13 cellular contexts compared by ENCODE assay signal in the genomic region with DNA sequence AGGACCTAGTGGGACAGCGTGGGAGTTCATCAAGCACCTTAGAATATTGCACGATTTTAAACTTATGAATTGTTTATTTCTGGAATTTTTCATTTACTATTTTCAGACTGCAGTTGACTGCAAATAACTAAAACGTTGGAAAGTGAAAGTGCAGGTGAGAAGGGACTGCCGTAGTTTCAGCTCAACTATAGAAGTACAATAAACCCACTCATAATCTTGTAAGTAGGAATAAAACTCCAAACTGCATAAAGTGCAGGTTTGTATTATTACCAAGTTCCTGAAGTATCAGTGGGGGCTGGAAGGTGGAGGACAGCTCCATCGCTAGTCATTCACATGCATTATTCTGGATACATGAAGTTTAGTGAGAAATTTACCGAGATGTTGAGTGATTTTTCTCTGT. TPM values are rescaled to one million over a fixed set of nuclear protein-coding genes. Genes with fewer than 3 reads are reported as not detected.
DNase-seq lines count a peak whose midpoint lies in the region; ATAC-seq and TF ChIP-seq lines count a peak whose summit lies in the region.
"Had no signal": no experiment of that assay in that cellular context is flagged by ENCODE, and none has a peak within 500 bp of the region (broad histone marks: within the 10 kb centered on the region; RNA-seq: fewer than 3 reads in every experiment).

No MANE protein-coding gene starts in this region.

- ATAC-seq in naive thymus-derived CD8-positive, alpha-beta T cell = no peak
- ATAC-seq in GM21390 (IDR thresholded peaks at IDR 0.05; ENCODE audit: unreplicated experiment) = no peak

- peak overlapping the region; percentile 83 to 91 (median 84) for H3K4me3 Mint-ChIP-seq in CD8-positive, alpha-beta memory T cell
- H3K4me3 Mint-ChIP-seq in activated T-helper 2 cell treated with anti-CD3 and anti-CD28 coated beads, Interferon-gamma antibody, Interleukin-2, Interleukin-4, amounts not matched to agents 10 μg/mL and 5 μg/mL and 100 μg/mL, durations not matched to agents 14 hours and 24 hours and 36 hours (ENCODE audit: low read depth) = peak overlapping the region; percentile 46
- H3K4me3 Mint-ChIP-seq in naive thymus-derived CD8-positive, alpha-beta T cell = peak overlapping the region; percentile 77 to 93 (median 87)
- H3K4me3 Mint-ChIP-seq: H9 had no signal

- H3K27me3 Mint-ChIP-seq in CD8-positive, alpha-beta memory T cell = no peaks in the 10 kb centered on the region
- H3K27me3 Mint-ChIP-seq in activated T-helper 2 cell treated with anti-CD3 and anti-CD28 coated beads, Interferon-gamma antibody, Interleukin-2, Interleukin-4, amounts not matched to agents 10 μg/mL and 5 μg/mL and 100 μg/mL, durations not matched to agents 14 hours and 24 hours and 36 hours (ENCODE audit: low read depth) = peaks cover 4% of the 10 kb centered on the region
- no peaks in the 10 kb centered on the region for H3K27me3 Mint-ChIP-seq in naive thymus-derived CD8-positive, alpha-beta T cell

- peaks cover 67% of the 10 kb centered on the region for H3K4me1 ChIP-seq in CD8-positive, alpha-beta memory T cell (ENCODE audit: insufficient read depth, low read length)

- CTCF ChIA-PET in CD8-positive, alpha-beta memory T cell (lab: Charles Lee) = interaction anchor here (0.8 to 4.8 kb wide), 9 partner anchors 11 to 390 kb away, joined by 3 to 52 read pairs (median 4); a partner anchor contains a TSS

- H3K9me3 Mint-ChIP-seq in CD8-positive, alpha-beta memory T cell = no peaks in the 10 kb centered on the region
- no peaks in the 10 kb centered on the region for H3K9me3 Mint-ChIP-seq in activated T-helper 2 cell treated with anti-CD3 and anti-CD28 coated beads, Interferon-gamma antibody, Interleukin-2, Interleukin-4, amounts not matched to agents 10 μg/mL and 5 μg/mL and 100 μg/mL, durations not matched to agents 14 hours and 24 hours and 36 hours
- H3K9me3 Mint-ChIP-seq in naive thymus-derived CD8-positive, alpha-beta T cell = no peaks in the 10 kb centered on the region
- H3K9me3 Mint-ChIP-seq: H9 had no signal

- no peaks in the 10 kb centered on the region for H3K27me3 ChIP-seq in CD8-positive, alpha-beta memory T cell (ENCODE audit: insufficient read depth, low read length, poor library complexity, severe bottlenecking)
- no peaks in the 10 kb centered on the region for H3K27me3 ChIP-seq in HL-60 (ENCODE audit: insufficient read depth, poor library complexity, severe bottlenecking)
- H3K27me3 ChIP-seq: cardiac muscle cell had no signal

- no peak for TF ChIP-seq CTCF in HL-60 (IDR thresholded peaks at IDR 0.05; ENCODE audit: insufficient read depth, low read length)

- H3K27ac ChIP-seq in CD8-positive, alpha-beta memory T cell (ENCODE audit: low read depth, low read length) = peak overlapping the region; percentile 85
- H3K27ac ChIP-seq in HL-60 (replicated peaks) = peak overlapping the region; percentile 88
- H3K27ac ChIP-seq: cardiac muscle cell had no signal

- DNase-seq in CD8-positive, alpha-beta memory T cell = peak in 1 of 5 donors; percentile 1
- DNase-seq in HL-60 (ENCODE audit: low read depth in 1 of 2, low spot score in 1 of 2) (no peak), superior temporal gyrus (ENCODE audit: extremely low spot score) (no peak), nucleus accumbens (lab: John Stamatoyannopoulos, UW) (no peak)
- no peak for DNase-seq in activated T-helper 2 cell treated with anti-CD3 and anti-CD28 coated beads, Interferon-gamma antibody, Interleukin-2, Interleukin-4, amounts not matched to agents 10 μg/mL and 5 μg/mL and 100 μg/mL, durations not matched to agents 14 hours and 24 hours and 36 hours (ENCODE audit: low spot score)
- peak in 2 of 10 donors; percentile 16 to 19 for DNase-seq in naive thymus-derived CD8-positive, alpha-beta T cell
- DNase-seq in effector CD4-positive, alpha-beta T cell = no peak
- DNase-seq: Calu3, H9, islet precursor cell, NCI-H1930 had no signal

- POLR2A ChIA-PET in CD8-positive, alpha-beta memory T cell (lab: Charles Lee) = interaction anchor here (1.1 to 3.4 kb wide), 7 partner anchors 8 to 310 kb away, joined by 3 to 38 read pairs (median 6); a partner anchor contains a TSS
- POLR2A ChIA-PET in naive thymus-derived CD8-positive, alpha-beta T cell (lab: Charles Lee) = interaction anchor here (0.9 to 3.3 kb wide), 7 partner anchors 13 to 540 kb away, joined by 3 to 43 read pairs (median 4); a partner anchor contains a TSS

- H3K36me3 ChIP-seq in CD8-positive, alpha-beta memory T cell (ENCODE audit: insufficient read depth, low read length) = no peaks in the 10 kb centered on the region
- H3K36me3 ChIP-seq: cardiac muscle cell had no signal

- H3K9me3 ChIP-seq in CD8-positive, alpha-beta memory T cell (ENCODE audit: low read length) = no peaks in the 10 kb centered on the region

- H3K27ac Mint-ChIP-seq in CD8-positive, alpha-beta memory T cell = peak overlapping the region; percentile 94 to 100 (median 98)
- H3K27ac Mint-ChIP-seq in activated T-helper 2 cell treated with anti-CD3 and anti-CD28 coated beads, Interferon-gamma antibody, Interleukin-2, Interleukin-4, amounts not matched to agents 10 μg/mL and 5 μg/mL and 100 μg/mL, durations not matched to agents 14 hours and 24 hours and 36 hours = peak overlapping the region; percentile 94
- H3K27ac Mint-ChIP-seq in naive thymus-derived CD8-positive, alpha-beta T cell = peak overlapping the region; percentile 95 to 99 (median 98)
- H3K27ac Mint-ChIP-seq: H9 had no signal

- H3K4me3 ChIP-seq in CD8-positive, alpha-beta memory T cell (ENCODE audit: low read length) = peak overlapping the region; percentile 67
- peak overlapping the region; percentile 33 for H3K4me3 ChIP-seq in HL-60 (replicated peaks; ENCODE audit: insufficient read depth, low read length)
- H3K4me3 ChIP-seq: cardiac muscle cell had no signal

- H3K36me3 Mint-ChIP-seq in CD8-positive, alpha-beta memory T cell = no peaks in the 10 kb centered on the region
- H3K36me3 Mint-ChIP-seq in activated T-helper 2 cell treated with anti-CD3 and anti-CD28 coated beads, Interferon-gamma antibody, Interleukin-2, Interleukin-4, amounts not matched to agents 10 μg/mL and 5 μg/mL and 100 μg/mL, durations not matched to agents 14 hours and 24 hours and 36 hours (ENCODE audit: low read depth) = no peaks in the 10 kb centered on the region
- H3K36me3 Mint-ChIP-seq in naive thymus-derived CD8-positive, alpha-beta T cell = no peaks in the 10 kb centered on the region

- peaks cover 74 to 94% (median 89%) of the 10 kb centered on the region in 3 donors for H3K4me1 Mint-ChIP-seq in CD8-positive, alpha-beta memory T cell
- H3K4me1 Mint-ChIP-seq in activated T-helper 2 cell treated with anti-CD3 and anti-CD28 coated beads, Interferon-gamma antibody, Interleukin-2, Interleukin-4, amounts not matched to agents 10 μg/mL and 5 μg/mL and 100 μg/mL, durations not matched to agents 14 hours and 24 hours and 36 hours (ENCODE audit: low read depth) = peaks cover 60% of the 10 kb centered on the region
- H3K4me1 Mint-ChIP-seq in naive thymus-derived CD8-positive, alpha-beta T cell = peaks cover 31 to 86% (median 81%) of the 10 kb centered on the region in 4 donors

- intact Hi-C loops in activated T-helper 2 cell treated with anti-CD3 and anti-CD28 coated beads, Interferon-gamma antibody, Interleukin-2, Interleukin-4, amounts not matched to agents 10 μg/mL and 5 μg/mL and 100 μg/mL, durations not matched to agents 14 hours and 24 hours and 36 hours (cut with micrococcal nuclease) = loop anchor here (5.0 kb wide), 4 partner anchors 191 to 391 kb away; no protein-coding TSS in a partner anchor

RNA-seq across cellular contexts. Expression of a gene that starts 43.4 kb away (rescaled TPM):
- total RNA-seq in CD8-positive, alpha-beta memory T cell = 10 to 100 TPM; 22.2 to 22.8 TPM
- polyA plus RNA-seq in CD8-positive, alpha-beta memory T cell = 94.9 TPM
- total RNA-seq in activated T-helper 2 cell treated with anti-CD3 and anti-CD28 coated beads, Interferon-gamma antibody, Interleukin-2, Interleukin-4, amounts not matched to agents 10 μg/mL and 5 μg/mL and 100 μg/mL, durations not matched to agents 14 hours and 24 hours and 36 hours = 12.5 and 12.8 TPM in 2 replicates
- total RNA-seq in naive thymus-derived CD8-positive, alpha-beta T cell = 10 to 100 TPM; 85.0 to 86.3 TPM
- polyA plus RNA-seq in naive thymus-derived CD8-positive, alpha-beta T cell = 10 to 100 TPM; 57.7 to 84.4 (median 69.1) TPM
